22 cellular contexts compared by ENCODE assay signal in the genomic region with DNA sequence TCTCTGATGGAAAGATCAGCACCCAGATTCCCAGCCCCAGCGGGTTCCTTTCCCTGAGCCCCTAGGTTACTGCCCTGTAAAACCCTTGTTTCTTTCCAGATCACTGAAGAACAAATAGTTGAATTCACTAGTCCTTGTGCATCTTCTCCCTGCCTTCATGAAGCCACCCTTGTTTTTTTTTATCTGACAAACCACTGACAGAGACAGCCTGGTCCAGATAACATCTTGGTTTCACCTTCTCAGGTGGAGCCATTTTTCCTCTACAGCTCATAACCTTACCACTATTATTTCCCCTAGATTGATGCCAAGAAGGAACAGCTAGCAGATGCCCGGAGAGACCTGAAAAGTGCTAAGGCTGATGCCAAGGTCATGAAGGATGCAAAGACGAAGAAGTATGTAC. TPM values are rescaled to one million over a fixed set of nuclear protein-coding genes. Genes with fewer than 3 reads are reported as not detected.
DNase-seq lines count a peak whose midpoint lies in the region; ATAC-seq lines count a peak whose summit lies in the region.
"Had no signal": no experiment of that assay in that cellular context is flagged by ENCODE, and none has a peak within 500 bp of the region (broad histone marks: within the 10 kb centered on the region; RNA-seq: fewer than 3 reads in every experiment).

No MANE protein-coding gene starts in this region.

- H3K9me3 ChIP-seq in Karpas-422 (ENCODE audit: low read length) = no peaks in the 10 kb centered on the region
- H3K9me3 ChIP-seq in naive thymus-derived CD4-positive, alpha-beta T cell (ENCODE audit: control insufficient read depth in 2 of 3, low read length in 3 of 3) = no peaks in the 10 kb centered on the region
- H3K9me3 ChIP-seq: left ventricle myocardium inferior, prostate gland, sigmoid colon, thyroid gland, vagina had no signal

- H3K27me3 ChIP-seq in Karpas-422 (ENCODE audit: low read length) = no peaks in the 10 kb centered on the region
- H3K27me3 ChIP-seq in naive thymus-derived CD4-positive, alpha-beta T cell (ENCODE audit: control insufficient read depth in 2 of 2, insufficient read depth in 2 of 2, low read length in 2 of 2) = no peaks in the 10 kb centered on the region
- H3K27me3 ChIP-seq: sigmoid colon, thyroid gland, vagina had no signal

- H3K9me2 ChIP-seq in Karpas-422 (replicated peaks; ENCODE audit: insufficient read depth, low read length) = no peaks in the 10 kb centered on the region

- peaks cover 34% of the 10 kb centered on the region for H3K4me1 ChIP-seq in Karpas-422 (ENCODE audit: low read length)
- no peaks in the 10 kb centered on the region for H3K4me1 ChIP-seq in naive thymus-derived CD4-positive, alpha-beta T cell (ENCODE audit: control insufficient read depth in 2 of 2, insufficient read depth in 2 of 2, low read length in 2 of 2)
- H3K4me1 ChIP-seq: prostate gland, vagina had no signal

- CTCF ChIA-PET in naive thymus-derived CD4-positive, alpha-beta T cell (lab: Charles Lee) = interaction anchor here (0.7 to 2.7 kb wide), 2 partner anchors 13 to 178 kb away, joined by 3 to 9 read pairs; no protein-coding TSS in a partner anchor

- no peaks in the 10 kb centered on the region for H3K9me3 Mint-ChIP-seq in activated CD4-positive, alpha-beta T cell treated with anti-CD3 and anti-CD28 coated beads, Interleukin-2, amount 10 ng/mL, durations not matched to agents 24 days and 14 days
- no peaks in the 10 kb centered on the region for H3K9me3 Mint-ChIP-seq in activated naive CD8-positive, alpha-beta T cell (ENCODE audit: low read depth)
- H3K9me3 Mint-ChIP-seq in naive thymus-derived CD4-positive, alpha-beta T cell = no peaks in the 10 kb centered on the region
- H3K9me3 Mint-ChIP-seq: central memory CD8-positive, alpha-beta T cell; stimulated activated naive CD8-positive, alpha-beta T cell treated with anti-CD3 and anti-CD28 coated beads, Interleukin-15, Interleukin-2, amounts not matched to agents 100 ng/mL and 50 ng/mL, for 24 hours had no signal

- 0 out of 2 replicates have a peak, but pooled peaks cover 8% of the 10 kb centered on the region for H4K20me1 ChIP-seq in Karpas-422 (ENCODE audit: insufficient read depth, low read depth, low read length)

- no peaks in the 10 kb centered on the region; the same call in 1 of the 2 replicates for H3K79me2 ChIP-seq in Karpas-422 (ENCODE audit: low read length)

- peaks cover 19% of the 10 kb centered on the region for H3K4me1 Mint-ChIP-seq in activated CD4-positive, alpha-beta T cell treated with anti-CD3 and anti-CD28 coated beads, Interleukin-2, amount 10 ng/mL, durations not matched to agents 24 days and 14 days
- H3K4me1 Mint-ChIP-seq in activated naive CD8-positive, alpha-beta T cell (ENCODE audit: low read depth) = peaks cover 6% of the 10 kb centered on the region
- H3K4me1 Mint-ChIP-seq in naive thymus-derived CD4-positive, alpha-beta T cell = peaks cover 0 to 18% (median 0%) of the 10 kb centered on the region in 7 donors
- H3K4me1 Mint-ChIP-seq: central memory CD8-positive, alpha-beta T cell had no signal

- H3K27ac ChIP-seq in Karpas-422 (ENCODE audit: low read length) = peak overlapping the region; percentile 64
- no peak overlapping the region for H3K27ac ChIP-seq in naive thymus-derived CD4-positive, alpha-beta T cell (ENCODE audit: low read depth, low read length)
- H3K27ac ChIP-seq: HL-60, left ventricle myocardium inferior, prostate gland, sigmoid colon, thyroid gland, vagina had no signal

- no peak overlapping the region for H3K4me2 ChIP-seq in Karpas-422 (ENCODE audit: low read depth, low read length, poor library complexity, severe bottlenecking)

- POLR2A ChIA-PET in naive thymus-derived CD4-positive, alpha-beta T cell (lab: Charles Lee) = interaction anchor here (0.6 kb wide), 1 partner anchor 12 kb away, joined by 3 read pairs; no protein-coding TSS in a partner anchor

- no peak for ATAC-seq in naive thymus-derived CD4-positive, alpha-beta T cell
- ATAC-seq: HepG2 had no signal

- H3K36me3 ChIP-seq in Karpas-422 (ENCODE audit: insufficient read depth, low read length) = peaks cover 85% of the 10 kb centered on the region
- H3K36me3 ChIP-seq in naive thymus-derived CD4-positive, alpha-beta T cell (ENCODE audit: control insufficient read depth in 2 of 3, insufficient read depth in 3 of 3, low read length in 3 of 3) = peaks cover 6 to 81% (median 27%) of the 10 kb centered on the region in 3 experiments
- H3K36me3 ChIP-seq: prostate gland had no signal

- DNase-seq in activated CD4-positive, alpha-beta T cell treated with anti-CD3 and anti-CD28 coated beads, Interleukin-2, amount 10 ng/mL, durations not matched to agents 24 days and 14 days = peak; percentile 54
- no peak for DNase-seq in activated CD4-positive, alpha-beta T cell treated with anti-CD3 and anti-CD28 coated beads for 4 hours
- DNase-seq in Karpas-422 (no peak), EL (no peak), HUDEP-2 (lab: John Stamatoyannopoulos, UW; ENCODE audit: unreplicated experiment in 76 of 76) (no peak), SIG-M5 treated with dmso at 0.1 percent for 504 hours (lab: John Stamatoyannopoulos, UW; ENCODE audit: unreplicated experiment) (no peak)
- DNase-seq in naive thymus-derived CD4-positive, alpha-beta T cell = no peak
- DNase-seq: activated CD4-positive, alpha-beta T cell treated with anti-CD3 and anti-CD28 coated beads, Interleukin-2, amount 50 U/mL, for 1 hour; Kasumi-1; left ventricle myocardium inferior; NCI-H146; nucleus accumbens; RPMI8226; sigmoid colon; thyroid gland had no signal

- intact Hi-C loops in activated CD4-positive, alpha-beta T cell treated with anti-CD3 and anti-CD28 coated beads, Interleukin-2, amount 10 ng/mL, durations not matched to agents 24 days and 14 days (cut with micrococcal nuclease) = no loop called here
- intact Hi-C loops in naive thymus-derived CD4-positive, alpha-beta T cell (cut with micrococcal nuclease) = no loop called here

- no peak overlapping the region for H3K9ac ChIP-seq in Karpas-422 (ENCODE audit: low read length)

- H3K27me3 Mint-ChIP-seq in activated CD4-positive, alpha-beta T cell treated with anti-CD3 and anti-CD28 coated beads, Interleukin-2, amount 10 ng/mL, durations not matched to agents 24 days and 14 days = no peaks in the 10 kb centered on the region
- no peaks in the 10 kb centered on the region for H3K27me3 Mint-ChIP-seq in activated naive CD8-positive, alpha-beta T cell
- no peaks in the 10 kb centered on the region for H3K27me3 Mint-ChIP-seq in naive thymus-derived CD4-positive, alpha-beta T cell
- H3K27me3 Mint-ChIP-seq: central memory CD8-positive, alpha-beta T cell; stimulated activated naive CD8-positive, alpha-beta T cell treated with anti-CD3 and anti-CD28 coated beads, Interleukin-15, Interleukin-2, amounts not matched to agents 100 ng/mL and 50 ng/mL, for 24 hours had no signal

- H2AFZ ChIP-seq in Karpas-422 (ENCODE audit: low read length) = no peak overlapping the region

- no peak overlapping the region for H3K4me3 Mint-ChIP-seq in activated CD4-positive, alpha-beta T cell treated with anti-CD3 and anti-CD28 coated beads, Interleukin-2, amount 10 ng/mL, durations not matched to agents 24 days and 14 days
- H3K4me3 Mint-ChIP-seq in activated naive CD8-positive, alpha-beta T cell = peak overlapping the region; percentile 5
- no peak overlapping the region for H3K4me3 Mint-ChIP-seq in naive thymus-derived CD4-positive, alpha-beta T cell
- H3K4me3 Mint-ChIP-seq: central memory CD8-positive, alpha-beta T cell; stimulated activated naive CD8-positive, alpha-beta T cell treated with anti-CD3 and anti-CD28 coated beads, Interleukin-15, Interleukin-2, amounts not matched to agents 100 ng/mL and 50 ng/mL, for 24 hours had no signal

- peaks cover 75% of the 10 kb centered on the region for H3K36me3 Mint-ChIP-seq in activated CD4-positive, alpha-beta T cell treated with anti-CD3 and anti-CD28 coated beads, Interleukin-2, amount 10 ng/mL, durations not matched to agents 24 days and 14 days (ENCODE audit: low read depth)
- H3K36me3 Mint-ChIP-seq in activated naive CD8-positive, alpha-beta T cell = peaks cover 13% of the 10 kb centered on the region
- H3K36me3 Mint-ChIP-seq in naive thymus-derived CD4-positive, alpha-beta T cell = peaks cover 10 to 39% (median 24%) of the 10 kb centered on the region in 5 donors

- no peak overlapping the region for H3K4me3 ChIP-seq in Karpas-422 (ENCODE audit: low read length)
- H3K4me3 ChIP-seq in naive thymus-derived CD4-positive, alpha-beta T cell (ENCODE audit: low read length) = no peak overlapping the region
- H3K4me3 ChIP-seq: left ventricle myocardium inferior, prostate gland, sigmoid colon, thyroid gland, vagina had no signal

- peak overlapping the region; percentile 27 for H3K27ac Mint-ChIP-seq in activated CD4-positive, alpha-beta T cell treated with anti-CD3 and anti-CD28 coated beads, Interleukin-2, amount 10 ng/mL, durations not matched to agents 24 days and 14 days
- H3K27ac Mint-ChIP-seq in activated naive CD8-positive, alpha-beta T cell = peak overlapping the region; percentile 78
- peak overlapping the region; percentile 15 to 81 (median 59) for H3K27ac Mint-ChIP-seq in naive thymus-derived CD4-positive, alpha-beta T cell

RNA-seq across cellular contexts. Expression of a gene that starts 15.9 kb away (rescaled TPM):
- total RNA-seq in activated CD4-positive, alpha-beta T cell treated with anti-CD3 and anti-CD28 coated beads, Interleukin-2, amount 10 ng/mL, durations not matched to agents 24 days and 14 days = 246 and 255 TPM in 2 replicates
- 48.6 and 69.0 TPM in 2 replicates for total RNA-seq in Karpas-422 (2014; rRNA removed; shearing (Covaris generic); ENCODE audit: low replicate concordance)
- 100 to 1,000 TPM; 343 to 559 (median 418) TPM for total RNA-seq in naive thymus-derived CD4-positive, alpha-beta T cell
- 100 to 1,000 TPM in 1 of 2 donors, 10 to 100 TPM in 1; 36.9 to 105 TPM for polyA plus RNA-seq in naive thymus-derived CD4-positive, alpha-beta T cell

Comparison
In these comparisons a context has a peak if more than half of its experiments do, and no peak if none do; other contexts are left out.
1. H3K27ac Mint-ChIP-seq: peak in every context shown above with its lines; median percentile 78 in activated naive CD8-positive, alpha-beta T cell; 59 in naive thymus-derived CD4-positive, alpha-beta T cell; 27 in activated CD4-positive, alpha-beta T cell treated with anti-CD3 and anti-CD28 coated beads, Interleukin-2, amount 10 ng/mL, durations not matched to agents 24 days and 14 days.